In genomic region chr5:761854-762685, GRCh38 we compare ENCODE assay signal across 13 cellular contexts. TPM values are rescaled to one million over a fixed set of nuclear protein-coding genes. Genes with fewer than 3 reads are reported as not detected.
A peak's percentile ranks its signal among the peaks of the same experiment; 100 is the strongest.
DNase-seq lines count a peak whose midpoint lies in the region; ATAC-seq and TF ChIP-seq lines count a peak whose summit lies in the region.
"Had no signal": no experiment of that assay in that cellular context is flagged by ENCODE, and none has a peak within 500 bp of the region (broad histone marks: within the 10 kb centered on the region; RNA-seq: fewer than 3 reads in every experiment).

No MANE protein-coding gene starts in this region.

- no peak overlapping the region for H3K4me3 ChIP-seq in HEK293 (ENCODE audit: low read depth, low read length)

- H3K9me3 Mint-ChIP-seq in chondrocyte (ENCODE audit: low read depth): no peaks in the 10 kb centered on the region
- H3K9me3 Mint-ChIP-seq in endothelial cell (ENCODE audit: unreplicated experiment): no peaks in the 10 kb centered on the region

- H3K4me1 Mint-ChIP-seq in chondrocyte (ENCODE audit: low read depth) (no peaks in the 10 kb centered on the region), endothelial cell (ENCODE audit: unreplicated experiment) (peaks cover 9% of the 10 kb centered on the region)

- no peak overlapping the region for H3K27ac ChIP-seq in HEK293 (ENCODE audit: extremely low read depth, low read depth, low read length)
- H3K27ac ChIP-seq: HL-60 had no signal

- H3K4me1 ChIP-seq in HEK293 (ENCODE audit: control insufficient read depth, insufficient read depth, low read length): no peaks in the 10 kb centered on the region

- ATAC-seq in HG03159 (IDR thresholded peaks at IDR 0.05; ENCODE audit: unreplicated experiment): no peak
- ATAC-seq: HCT116; stimulated activated naive CD8-positive, alpha-beta T cell treated with anti-CD3 and anti-CD28 coated beads, Interleukin-15, Interleukin-2, amounts not matched to agents 100 U/mL and 50 U/mL, for 24 hours had no signal

- H3K9me3 ChIP-seq in HEK293 (ENCODE audit: control insufficient read depth, insufficient read depth, low read depth, low read length): no peaks in the 10 kb centered on the region

- H3K36me3 Mint-ChIP-seq in chondrocyte (ENCODE audit: low read depth): no peaks in the 10 kb centered on the region
- H3K36me3 Mint-ChIP-seq in endothelial cell (ENCODE audit: low read depth, unreplicated experiment): peaks cover 10% of the 10 kb centered on the region

- CTCF ChIA-PET in HEK293 (lab: Yijun Ruan, JAX): no interaction called here

- H3K4me3 Mint-ChIP-seq in chondrocyte (ENCODE audit: unreplicated experiment) (no peak overlapping the region), endothelial cell (ENCODE audit: unreplicated experiment) (no peak overlapping the region)

- H3K27me3 Mint-ChIP-seq in chondrocyte (ENCODE audit: low read depth) (peaks cover 13% of the 10 kb centered on the region), endothelial cell (ENCODE audit: unreplicated experiment) (peaks cover 14% of the 10 kb centered on the region)

- H3K27ac Mint-ChIP-seq in chondrocyte (ENCODE audit: unreplicated experiment): no peak overlapping the region
- H3K27ac Mint-ChIP-seq in endothelial cell (ENCODE audit: unreplicated experiment): no peak overlapping the region

- POLR2A ChIA-PET in HEK293 (lab: Yijun Ruan, JAX): no interaction called here

- no peak for TF ChIP-seq CTCF in HEK293 (tag by site-specific recombination; IDR thresholded peaks at IDR 0.05)
- no peak for TF ChIP-seq CTCF in chondrocyte (IDR thresholded peaks at IDR 0.05)
- TF ChIP-seq CTCF in endothelial cell (IDR thresholded peaks at IDR 0.05; ENCODE audit: unreplicated experiment): no peak

- DNase-seq in DMS53 (lab: John Stamatoyannopoulos, UW) (peak; percentile 86), chondrocyte (ENCODE audit: low spot score) (peak; percentile 93), nucleus accumbens (lab: John Stamatoyannopoulos, UW) (peak in 33 of 56 donors; percentile 15 to 82 (median 54)), endothelial cell (ENCODE audit: low spot score) (no peak), NCI-H128 (lab: John Stamatoyannopoulos, UW; ENCODE audit: unreplicated experiment) (no peak), NCI-H146 (lab: John Stamatoyannopoulos, UW) (no peak)
- DNase-seq: cerebellar nuclear complex; NCI-H1105 treated with DMSO at 0.1 percent for 48 hours; stimulated activated naive CD8-positive, alpha-beta T cell treated with anti-CD3 and anti-CD28 coated beads, Interleukin-15, Interleukin-2, amounts not matched to agents 100 U/mL and 50 U/mL, for 24 hours had no signal

- H3K36me3 ChIP-seq in HEK293 (ENCODE audit: control insufficient read depth in 2 of 2, insufficient read depth in 1 of 2, low read length in 2 of 2): peaks cover 0 to 13% of the 10 kb centered on the region in 2 experiments; a peak in 1 of 3 replicates

TF ChIP-seq in HEK293, 187 proteins besides CTCF, POLR2A, EP300 and RAD21:
- no peak for TF ChIP-seq OSR2 (tag by site-specific recombination; IDR thresholded peaks at IDR 0.05)
- peak; percentile 88 for TF ChIP-seq FEZF1 (tag by site-specific recombination; IDR thresholded peaks at IDR 0.05)

RNA-seq across cellular contexts. Expression of gene ZDHHC11B, which starts 22.5 kb away (rescaled TPM):
- 0.17 TPM in 1 of 3 replicates, not detected in the others for total RNA-seq in chondrocyte
- not detected for total RNA-seq in endothelial cell (ENCODE audit: unreplicated experiment)

Comparison
In these comparisons a context has a peak if more than half of its experiments do, and no peak if none do; other contexts are left out.
1. DNase-seq: peak in DMS53 (single experiment), chondrocyte (single experiment) and nucleus accumbens (33 of 56); none in endothelial cell (single experiment), NCI-H128 (single experiment) and NCI-H146 (single experiment).